ENCODE assay signal across 12 cellular contexts in the genomic region with DNA sequence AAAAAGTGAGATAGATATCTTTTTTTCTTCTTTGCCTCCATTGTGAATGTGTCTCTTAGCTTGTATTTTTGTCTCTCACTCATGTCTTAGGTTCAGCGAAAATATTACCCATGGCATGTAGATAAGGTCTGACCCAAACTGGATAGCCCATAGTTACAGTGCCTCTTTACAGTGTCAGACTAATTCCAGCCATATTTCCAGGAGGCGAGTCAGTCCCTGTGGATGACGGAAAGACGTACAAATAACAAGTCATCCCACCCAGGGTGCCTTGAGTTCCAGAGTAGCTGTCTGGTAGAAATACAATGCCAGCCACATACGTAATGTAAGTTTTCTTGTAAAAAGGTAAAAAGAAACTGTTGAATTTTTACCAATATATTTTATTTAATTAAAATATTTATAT.
"Had no signal": no experiment of that assay in that cellular context is flagged by ENCODE, and none has a peak within 500 bp of the region (broad histone marks: within the 10 kb centered on the region; RNA-seq: fewer than 3 reads in every experiment).

No MANE protein-coding gene starts in this region.

- H3K36me3 ChIP-seq: sigmoid colon, spleen, thoracic aorta, upper lobe of right lung had no signal

- H3K9me3 ChIP-seq: sigmoid colon, spleen, thoracic aorta, upper lobe of right lung had no signal

- DNase-seq: activated CD4-positive, alpha-beta T cell treated with anti-CD3 and anti-CD28 coated beads, Interleukin-2, amount 50 U/mL, for 4 hours; activated gamma-delta T cell treated with Interleukin-2 at 50 U/mL for 16 hours; amygdala; cerebellar nuclear complex; head of caudate nucleus; kidney; sigmoid colon; spleen; stimulated activated naive B cell treated with anti-CD40 and anti-IgM and Interleukin-4, amounts not matched to agents 10 μg/mL and 1 μg/mL and 100 μg/mL, for 72 hours; upper lobe of right lung had no signal

- H3K27me3 ChIP-seq: sigmoid colon, upper lobe of right lung had no signal

- H3K4me3 ChIP-seq: lung, sigmoid colon, spleen, thoracic aorta, upper lobe of right lung had no signal

- H3K27ac ChIP-seq: sigmoid colon, spleen, thoracic aorta, upper lobe of right lung had no signal

- H3K4me1 ChIP-seq: sigmoid colon, spleen, upper lobe of right lung had no signal
